Comparison of ENCODE assay signal across 8 cellular contexts in genomic region chr5:160119905-160120266, GRCh38. TPM values are rescaled to one million over a fixed set of nuclear protein-coding genes. Genes with fewer than 3 reads are reported as not detected.
A peak's percentile ranks its signal among the peaks of the same experiment; 100 is the strongest.
DNase-seq lines count a peak whose midpoint lies in the region; ATAC-seq, FAIRE-seq and TF ChIP-seq lines count a peak whose summit lies in the region.

No MANE protein-coding gene starts in this region.

- TF ChIP-seq CTCF in CD14-positive monocyte (IDR thresholded peaks at IDR 0.05) (no peak), liver (IDR thresholded peaks at IDR 0.05; ENCODE audit: low read depth, low read length, missing input control) (no peak)

- WGBS in liver, result 12% methylated on average over 12 of the region's 12 CpGs

- peak overlapping the region in 6 of 7 donors; percentile 30 to 96 (median 86) for H3K27ac Mint-ChIP-seq in CD14-positive monocyte
- H3K27ac Mint-ChIP-seq in T-cell, result peak overlapping the region; percentile 88 to 94

- peaks cover 13% of the 10 kb centered on the region for H3K4me1 Mint-ChIP-seq in CD14-positive monocyte
- peaks cover 6 to 25% (median 20%) of the 10 kb centered on the region in 3 donors for H3K4me1 Mint-ChIP-seq in T-cell

- no peak for FAIRE-seq in HTR-8/SVneo (lab: Jason Lieb, UNC)

- no peaks in the 10 kb centered on the region for H3K27me3 ChIP-seq in liver (ENCODE audit: control insufficient read depth in 4 of 4, insufficient read depth in 4 of 4, low read length in 3 of 4)

- H3K4me3 ChIP-seq in liver (ENCODE audit: low read depth in 1 of 3, low read length in 3 of 3), result no peak overlapping the region

- CTCF ChIA-PET in T-cell (lab: Charles Lee), result no interaction called here

- no peak overlapping the region for H3K9ac ChIP-seq in liver (ENCODE audit: low read depth in 1 of 2, low read length in 2 of 2)

- DNase-seq in CD14-positive monocyte (ENCODE audit: low spot score) (no peak), T-cell (no peak), HTR-8/SVneo (ENCODE audit: insufficient read length, low spot score) (no peak), NCI-H2029 (lab: John Stamatoyannopoulos, UW) (no peak), NOMO-1 treated with DMSO at 0.1 percent for 48 hours (lab: John Stamatoyannopoulos, UW; ENCODE audit: unreplicated experiment) (no peak), cortex of kidney (lab: John Stamatoyannopoulos, UW) (no peak)

- intact Hi-C loops in CD14-positive monocyte (cut with micrococcal nuclease), result loop anchor here (5.0 to 10.0 kb wide), 3 partner anchors 105 to 297 kb away; partner anchors contain the start of genes SLU7 (in 1 of the 2) and TTC1 (in 1 of the 2)

- ATAC-seq in GM21528 (IDR thresholded peaks at IDR 0.05; ENCODE audit: low FRiP score, unreplicated experiment) (peak; percentile 6), T-cell (replicated peaks in 1 of 4) (no peak)

- H3K27ac ChIP-seq in liver (ENCODE audit: low read depth in 1 of 2, low read length in 2 of 2), result no peak overlapping the region

- peak; percentile 15 to 33 for TF ChIP-seq RAD21 in liver (IDR thresholded peaks at IDR 0.05)

- H3K36me3 ChIP-seq in liver (ENCODE audit: control insufficient read depth in 4 of 4, insufficient read depth in 3 of 4, low read depth in 1 of 4, low read length in 3 of 4), result peaks cover 0 to 2% (median 0%) of the 10 kb centered on the region in 4 donors

- POLR2A ChIA-PET in T-cell (lab: Charles Lee), result no interaction called here

- peaks cover 0 to 15% (median 8%) of the 10 kb centered on the region in 4 donors for H3K4me1 ChIP-seq in liver (ENCODE audit: control insufficient read depth in 4 of 4, insufficient read depth in 4 of 4, low read length in 3 of 4)

- no peaks in the 10 kb centered on the region for H3K9me3 ChIP-seq in liver (ENCODE audit: control insufficient read depth in 4 of 4, low read length in 3 of 4)

- H3K4me3 Mint-ChIP-seq in CD14-positive monocyte (peak overlapping the region; percentile 48 to 94), T-cell (peak overlapping the region; percentile 87 to 96 (median 94))

- H3K27me3 Mint-ChIP-seq in CD14-positive monocyte (ENCODE audit: low read depth in 3 of 3), result peaks cover 4 to 8% (median 7%) of the 10 kb centered on the region in 3 donors
- H3K27me3 Mint-ChIP-seq in T-cell, result peaks cover 3 to 7% of the 10 kb centered on the region in 2 donors

- no peaks in the 10 kb centered on the region for H3K9me3 Mint-ChIP-seq in CD14-positive monocyte
- no peaks in the 10 kb centered on the region for H3K9me3 Mint-ChIP-seq in T-cell

- H3K36me3 Mint-ChIP-seq in CD14-positive monocyte (peaks cover 10 to 18% of the 10 kb centered on the region in 2 donors), T-cell (peaks cover 7% of the 10 kb centered on the region)

TF ChIP-seq in liver, 16 proteins besides CTCF, POLR2A, EP300 and RAD21:
- no peak for TF ChIP-seq EGR1 (IDR thresholded peaks at IDR 0.05; ENCODE audit: low read depth in 2 of 2)
- TF ChIP-seq REST (IDR thresholded peaks at IDR 0.05), result no peak
- TF ChIP-seq GABPA (IDR thresholded peaks at IDR 0.05 in 1 of 2, conservative IDR thresholded peaks at IDR 0.05 in 1 of 2), result no peak
- TF ChIP-seq TAF1 (conservative IDR thresholded peaks at IDR 0.05), result no peak

RNA-seq across cellular contexts. Expression of gene PWWP2A, which starts 0.6 kb away (rescaled TPM):
- polyA plus RNA-seq in CD14-positive monocyte (10 to 100 TPM; 18.8 to 18.9 TPM), liver (1 to 10 TPM; 4.8 TPM)
- total RNA-seq in T-cell (10 to 100 TPM; 25.1 to 39.8 (median 36.0) TPM), liver (10 to 100 TPM; 11.7 to 14.6 TPM)
